1 cellular context compared by ENCODE assay signal in genomic region chr22:37564111-37564711, GRCh38.
TF ChIP-seq lines count a peak whose summit lies in the region.

No MANE protein-coding gene starts in this region.

TF ChIP-seq in A549, 52 proteins besides CTCF, POLR2A, EP300 and RAD21:
- TF ChIP-seq POLR2AphosphoS2 (conservative IDR thresholded peaks at IDR 0.05; ENCODE audit: low read length) (no peak), E2F6 (IDR thresholded peaks at IDR 0.05; ENCODE audit: borderline replicate concordance, low read depth) (no peak), GATA3 (IDR thresholded peaks at IDR 0.05; ENCODE audit: borderline replicate concordance) (no peak), PBX3 (IDR thresholded peaks at IDR 0.05) (no peak), HOXA7 (CRISPR knock-in tag; IDR thresholded peaks at IDR 0.05) (no peak), NR3C1 (IDR thresholded peaks at IDR 0.05) (no peak), ZNF302 (CRISPR knock-in tag; IDR thresholded peaks at IDR 0.05) (no peak), MAZ (IDR thresholded peaks at IDR 0.05; ENCODE audit: borderline replicate concordance, low read depth, low read length) (no peak), RCOR1 (IDR thresholded peaks at IDR 0.05; ENCODE audit: low read depth, low read length) (no peak)
TF ChIP-seq in A549: peak in this region for 0.
